ENCODE assay signal across 8 cellular contexts in genomic region chr16:67173808-67174705, GRCh38. TPM values are rescaled to one million over a fixed set of nuclear protein-coding genes. Genes with fewer than 3 reads are reported as not detected.
A peak's percentile ranks its signal among the peaks of the same experiment; 100 is the strongest.
DNase-seq lines count a peak whose midpoint lies in the region; ATAC-seq and TF ChIP-seq lines count a peak whose summit lies in the region.

No MANE protein-coding gene starts in this region.

- peaks cover 0 to 12% (median 0%) of the 10 kb centered on the region in 3 donors for H3K36me3 ChIP-seq in esophagus squamous epithelium
- no peaks in the 10 kb centered on the region for H3K36me3 ChIP-seq in mucosa of stomach (ENCODE audit: control insufficient read depth, insufficient read depth, low read length)
- H3K36me3 ChIP-seq in testis (ENCODE audit: low read depth, missing control alignments): no peaks in the 10 kb centered on the region

- H3K27ac ChIP-seq in esophagus squamous epithelium (peak overlapping the region; percentile 94 to 97 (median 94)), testis (peak overlapping the region; percentile 61 to 82)

- peak; percentile 43 for ATAC-seq in HG03439 (IDR thresholded peaks at IDR 0.05; ENCODE audit: unreplicated experiment)

- intact Hi-C loops in esophagus squamous epithelium (cut with DNase I) (no loop called here), testis (cut with DNase I; ENCODE audit: low total_unique reads) (no loop called here)

- DNase-seq in ACHN: peak; percentile 96
- DNase-seq in GM13976 (ENCODE audit: low spot score): peak; percentile 82
- peak; percentile 62 to 79 for DNase-seq in NOMO-1 (lab: John Stamatoyannopoulos, UW; ENCODE audit: unreplicated experiment in 2 of 2)
- peak; percentile 45 to 50 for DNase-seq in activated T-helper 1 cell treated with anti-CD3 and anti-CD28 coated beads, Interleukin-2, amount 50 U/mL, for 16 hours (ENCODE audit: low read depth in 1 of 2, low spot score in 1 of 2)
- no peak for DNase-seq in esophagus squamous epithelium (lab: John Stamatoyannopoulos, UW)
- DNase-seq in testis: peak; percentile 91

- H3K4me3 ChIP-seq in esophagus squamous epithelium (peak overlapping the region; percentile 37 to 69 (median 51)), mucosa of stomach (ENCODE audit: low read length) (peak overlapping the region; percentile 32), testis (peak overlapping the region; percentile 37 to 48)

- H3K27me3 ChIP-seq in esophagus squamous epithelium (peaks cover 0 to 4% (median 0%) of the 10 kb centered on the region in 4 donors), mucosa of stomach (ENCODE audit: control insufficient read depth, insufficient read depth, low read length) (peaks cover 3% of the 10 kb centered on the region), testis (no peaks in the 10 kb centered on the region)

- no peaks in the 10 kb centered on the region for H3K9me3 ChIP-seq in esophagus squamous epithelium
- H3K9me3 ChIP-seq in mucosa of stomach (ENCODE audit: control insufficient read depth, low read length): no peaks in the 10 kb centered on the region
- no peaks in the 10 kb centered on the region for H3K9me3 ChIP-seq in testis

- peaks cover 63 to 99% (median 66%) of the 10 kb centered on the region in 3 donors for H3K4me1 ChIP-seq in esophagus squamous epithelium
- peaks cover 53% of the 10 kb centered on the region for H3K4me1 ChIP-seq in mucosa of stomach (ENCODE audit: control insufficient read depth, insufficient read depth, low read length)
- peaks cover 38% of the 10 kb centered on the region for H3K4me1 ChIP-seq in testis

- H3K9ac ChIP-seq in mucosa of stomach (ENCODE audit: low read length): peak overlapping the region; percentile 67

- TF ChIP-seq POLR2A in esophagus squamous epithelium (IDR thresholded peaks at IDR 0.05) (peak in 3 of 4 donors; percentile 46 to 82 (median 70)), testis (IDR thresholded peaks at IDR 0.05) (no peak)

- 0 to 3% methylated on average over 19 to 38 of the region's 71 CpGs for WGBS in esophagus squamous epithelium, 2 donors
- WGBS in testis, 2 donors: 1 to 3% methylated on average over 57 to 58 of the region's 71 CpGs

- TF ChIP-seq CTCF in GM13976 (IDR thresholded peaks at IDR 0.05; ENCODE audit: borderline replicate concordance, control extremely low read depth, extremely low read depth, insufficient read depth, missing control alignments) (peak; percentile 33), esophagus squamous epithelium (IDR thresholded peaks at IDR 0.05) (peak in 5 of 6 experiments; percentile 21 to 54 (median 36)), testis (IDR thresholded peaks at IDR 0.05) (peak in 2 of 3 experiments; percentile 14 to 23)

- in situ Hi-C loops in ACHN (cut with HindIII; ENCODE audit: low pct_ligation_motif_present, low pct_unique_long_range_greater_than_20kb, low sequenced_read_pairs): no loop called here
- in situ Hi-C loops in GM13976 (cut with MboI; ENCODE audit: low sequenced_read_pairs, unreplicated experiment): loop anchor here (25.0 kb wide), 1 partner anchor 212 kb away; the partner anchor contains the start of gene CES3

RNA-seq across cellular contexts. Expression of gene NOL3, which starts 3.7 kb away (rescaled TPM):
- 10 to 100 TPM; 25.1 to 56.1 (median 36.7) TPM for total RNA-seq in esophagus squamous epithelium
- 10 to 100 TPM; 16.2 to 34.9 TPM for total RNA-seq in testis
- 11.8 TPM for polyA plus RNA-seq in testis (ENCODE audit: insufficient read depth, low read depth, low replicate concordance)

RNA-seq across cellular contexts. Expression of gene HSF4, which starts 9.5 kb away (rescaled TPM):
- total RNA-seq in esophagus squamous epithelium (10 to 100 TPM in 3 of 4 donors, 1 to 10 TPM in 1; 3.7 to 59.5 (median 19.6) TPM), testis (10 to 100 TPM; 63.4 to 78.3 TPM)
- polyA plus RNA-seq in testis (ENCODE audit: insufficient read depth, low read depth, low replicate concordance): 20.2 TPM

RNA-seq across cellular contexts. Expression of gene MATCAP1, which starts 9.7 kb away (rescaled TPM):
- 10 to 100 TPM in 3 of 4 donors, 1 to 10 TPM in 1; 8.8 to 18.8 (median 13.4) TPM for total RNA-seq in esophagus squamous epithelium
- total RNA-seq in testis: 10 to 100 TPM; 65.1 to 89.4 TPM
- 44.6 TPM for polyA plus RNA-seq in testis (ENCODE audit: insufficient read depth, low read depth, low replicate concordance)

RNA-seq across cellular contexts. Expression of gene FBXL8, which starts 14.3 kb away (rescaled TPM):
- total RNA-seq in esophagus squamous epithelium (10 to 100 TPM in 3 of 4 donors, 1 to 10 TPM in 1; 10.0 to 34.5 (median 19.9) TPM), testis (10 to 100 TPM; 20.6 to 26.9 TPM)
- polyA plus RNA-seq in testis (ENCODE audit: insufficient read depth, low read depth, low replicate concordance): 3.7 TPM

RNA-seq across cellular contexts. Expression of gene TRADD, which starts 14.3 kb away (rescaled TPM):
- total RNA-seq in esophagus squamous epithelium (10 to 100 TPM; 27.7 to 39.8 (median 35.5) TPM), testis (10 to 100 TPM; 15.9 to 23.9 TPM)
- polyA plus RNA-seq in testis (ENCODE audit: insufficient read depth, low read depth, low replicate concordance): 7.4 TPM
